Comparison of ENCODE assay signal across 1 cellular context in genomic region chrX:145848451-145848850, GRCh38.
TF ChIP-seq lines count a peak whose summit lies in the region.

No MANE protein-coding gene starts in this region.

TF ChIP-seq in GM23338, 12 proteins besides CTCF, POLR2A, EP300 and RAD21 (continued from another document):
- TF ChIP-seq ZNF462 (CRISPR knock-in tag; IDR thresholded peaks at IDR 0.05) = no peak
- no peak for TF ChIP-seq CREB1 (CRISPR knock-in tag; IDR thresholded peaks at IDR 0.05; ENCODE audit: low read depth)
- no peak for TF ChIP-seq ZNF331 (CRISPR knock-in tag; IDR thresholded peaks at IDR 0.05; ENCODE audit: low read depth)
- no peak for TF ChIP-seq POLR2AphosphoS5 (IDR thresholded peaks at IDR 0.05; ENCODE audit: low read depth)
- no peak for TF ChIP-seq EZH2 (IDR thresholded peaks at IDR 0.05; ENCODE audit: low read depth, unreplicated experiment)
- no peak for TF ChIP-seq JUNB (IDR thresholded peaks at IDR 0.05; ENCODE audit: unreplicated experiment)
- TF ChIP-seq STAT1 (IDR thresholded peaks at IDR 0.05; ENCODE audit: unreplicated experiment) = no peak
